In the genomic region with DNA sequence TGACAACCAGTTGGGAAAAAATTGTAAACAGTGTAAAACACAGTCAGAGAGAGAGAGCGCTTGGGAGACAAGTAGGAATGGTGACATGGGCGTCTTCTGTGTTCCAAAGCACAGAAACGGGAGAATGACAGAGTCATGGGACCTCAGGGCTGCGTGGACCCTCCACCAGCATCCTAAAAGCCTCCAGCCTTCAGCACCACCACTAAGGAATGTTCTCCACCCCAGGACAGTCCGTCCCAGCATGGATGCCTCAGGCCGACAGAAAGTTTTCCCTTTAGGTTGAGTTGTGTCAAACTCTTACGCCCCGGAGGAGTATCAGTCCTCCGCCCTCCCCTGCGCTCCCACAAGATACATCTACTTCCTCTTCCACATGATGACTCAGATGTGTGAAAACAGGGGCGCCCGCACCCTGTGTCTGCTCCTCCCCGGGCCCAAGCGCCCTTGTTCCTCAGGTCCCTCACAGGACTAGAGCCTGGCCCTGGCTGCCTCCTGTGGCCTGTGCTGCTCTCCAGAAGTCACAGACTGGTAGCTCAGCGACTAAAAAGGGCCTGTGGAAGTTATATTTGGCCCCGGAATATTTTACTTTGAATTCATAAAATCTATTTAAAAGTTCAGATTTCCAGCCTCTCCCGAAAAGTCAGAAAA, we compare ENCODE assay signal across 8 cellular contexts.
DNase-seq lines count a peak whose midpoint lies in the region; ATAC-seq and TF ChIP-seq lines count a peak whose summit lies in the region.

No MANE protein-coding gene starts in this region.

- peaks cover 2% of the 10 kb centered on the region for H3K36me3 Mint-ChIP-seq in effector memory CD8-positive, alpha-beta T cell (ENCODE audit: insufficient read depth)

- no peaks in the 10 kb centered on the region for H3K36me3 ChIP-seq in SK-N-SH (replicated peaks in 1 of 2; ENCODE audit: control insufficient read depth in 1 of 2, insufficient read depth in 2 of 2, low read length in 1 of 2)

- no peak for TF ChIP-seq RAD21 in SK-N-SH (IDR thresholded peaks at IDR 0.05; ENCODE audit: low read length)

- H2AFZ ChIP-seq in SK-N-SH (ENCODE audit: low read depth) = no peak overlapping the region

- no peaks in the 10 kb centered on the region for H4K20me1 ChIP-seq in SK-N-SH (ENCODE audit: insufficient read depth)

- no peak for TF ChIP-seq EP300 in SK-N-SH (IDR thresholded peaks at IDR 0.05; ENCODE audit: borderline replicate concordance in 1 of 2, low read depth in 1 of 2, low read length in 1 of 2)

- ATAC-seq in HG03103 (IDR thresholded peaks at IDR 0.05; ENCODE audit: low read depth, unreplicated experiment) (peak; percentile 78), SK-N-SH treated with all-trans-retinoic acid at 6 μM for 48 hours (no peak), GM21737 (IDR thresholded peaks at IDR 0.05; ENCODE audit: unreplicated experiment) (no peak)
- ATAC-seq in effector memory CD8-positive, alpha-beta T cell (replicated peaks) = peak; percentile 90

- H3K4me3 ChIP-seq in SK-N-SH (ENCODE audit: low read depth in 2 of 2, low read length in 1 of 2) = no peak overlapping the region

- peaks cover 2 to 8% of the 10 kb centered on the region in 2 donors for H3K9me3 Mint-ChIP-seq in effector memory CD8-positive, alpha-beta T cell

- peak overlapping the region; percentile 74 to 82 for H3K4me3 Mint-ChIP-seq in effector memory CD8-positive, alpha-beta T cell

- no peaks in the 10 kb centered on the region for H3K27me3 Mint-ChIP-seq in effector memory CD8-positive, alpha-beta T cell

- peaks cover 72 to 80% of the 10 kb centered on the region in 2 donors for H3K4me1 Mint-ChIP-seq in effector memory CD8-positive, alpha-beta T cell (ENCODE audit: low read depth in 2 of 2)

- peak; percentile 21 to 22 for DNase-seq in activated CD4-positive, alpha-beta T cell treated with anti-CD3 and anti-CD28 coated beads for 24 hours (ENCODE audit: low read depth in 2 of 2)
- DNase-seq in effector memory CD8-positive, alpha-beta T cell = peak; percentile 67 to 70 (median 68)
- DNase-seq in stimulated activated CD4-positive, alpha-beta T cell treated with anti-CD3 and anti-CD28 coated beads, Interleukin-4, amount 100 ng/mL, for 4 hours = peak; percentile 15 to 55
- no peak for DNase-seq in NCI-H2029 (lab: John Stamatoyannopoulos, UW)
- DNase-seq in SK-N-SH = no peak

- H3K4me1 ChIP-seq in SK-N-SH (ENCODE audit: control insufficient read depth in 1 of 2, insufficient read depth in 2 of 2, low read depth in 1 of 2, low read length in 1 of 2) = peaks cover 0 to 7% of the 10 kb centered on the region in 2 experiments; a peak in 2 of 4 replicates

- no peaks in the 10 kb centered on the region for H3K9me3 ChIP-seq in SK-N-SH

- POLR2A ChIA-PET in SK-N-SH (lab: Yijun Ruan, JAX) = no interaction called here

- no peak overlapping the region for H3K9ac ChIP-seq in SK-N-SH

- WGBS in SK-N-SH (ENCODE audit: low lambda C conversion rate) = 94% methylated on average over 15 of the region's 17 CpGs

- no peak overlapping the region for H3K27ac ChIP-seq in SK-N-SH (ENCODE audit: low read depth in 2 of 2, low read length in 1 of 2)

- H3K27me3 ChIP-seq in SK-N-SH (ENCODE audit: insufficient read depth) = no peaks in the 10 kb centered on the region

- CTCF ChIA-PET in SK-N-SH (lab: Yijun Ruan, JAX) = interaction anchor here (2.3 kb wide), 1 partner anchor 22 kb away, joined by 6 read pairs; no protein-coding TSS in a partner anchor

- H3K27ac Mint-ChIP-seq in effector memory CD8-positive, alpha-beta T cell = peak overlapping the region; percentile 90 to 94

- no peak overlapping the region for H3K4me2 ChIP-seq in SK-N-SH

- H3K79me2 ChIP-seq in SK-N-SH (ENCODE audit: insufficient read depth) = no peaks in the 10 kb centered on the region

- no peak for TF ChIP-seq CTCF in SK-N-SH (IDR thresholded peaks at IDR 0.05)

- H3K9me2 ChIP-seq in SK-N-SH = no peaks in the 10 kb centered on the region

- peaks cover 8% of the 10 kb centered on the region for H3F3A ChIP-seq in SK-N-SH (replicated peaks; ENCODE audit: insufficient read depth)

TF ChIP-seq in SK-N-SH, 30 proteins besides CTCF, POLR2A, EP300 and RAD21 (continues in another document):
- TF ChIP-seq FOSL2 (IDR thresholded peaks at IDR 0.05; ENCODE audit: borderline replicate concordance, low read depth) (no peak), RCOR1 (IDR thresholded peaks at IDR 0.05; ENCODE audit: low read length) (no peak), CHD2 (IDR thresholded peaks at IDR 0.05; ENCODE audit: low read length, partially characterized antibody) (no peak), RFX5 (IDR thresholded peaks at IDR 0.05; ENCODE audit: low read length) (no peak), POLR2AphosphoS5 (IDR thresholded peaks at IDR 0.05; ENCODE audit: low read depth, low read length) (no peak), IRF3 (IDR thresholded peaks at IDR 0.05; ENCODE audit: low read depth, low read length) (no peak), NFIC (IDR thresholded peaks at IDR 0.05; ENCODE audit: borderline replicate concordance) (no peak), NRF1 (IDR thresholded peaks at IDR 0.05; ENCODE audit: low read depth, low read length) (no peak), FOXJ3 (CRISPR knock-in tag; IDR thresholded peaks at IDR 0.05) (no peak), FOXM1 (IDR thresholded peaks at IDR 0.05; ENCODE audit: low read depth) (no peak), SMC3 (IDR thresholded peaks at IDR 0.05; ENCODE audit: low read depth, low read length) (no peak)
- TF ChIP-seq, protein P1, sequence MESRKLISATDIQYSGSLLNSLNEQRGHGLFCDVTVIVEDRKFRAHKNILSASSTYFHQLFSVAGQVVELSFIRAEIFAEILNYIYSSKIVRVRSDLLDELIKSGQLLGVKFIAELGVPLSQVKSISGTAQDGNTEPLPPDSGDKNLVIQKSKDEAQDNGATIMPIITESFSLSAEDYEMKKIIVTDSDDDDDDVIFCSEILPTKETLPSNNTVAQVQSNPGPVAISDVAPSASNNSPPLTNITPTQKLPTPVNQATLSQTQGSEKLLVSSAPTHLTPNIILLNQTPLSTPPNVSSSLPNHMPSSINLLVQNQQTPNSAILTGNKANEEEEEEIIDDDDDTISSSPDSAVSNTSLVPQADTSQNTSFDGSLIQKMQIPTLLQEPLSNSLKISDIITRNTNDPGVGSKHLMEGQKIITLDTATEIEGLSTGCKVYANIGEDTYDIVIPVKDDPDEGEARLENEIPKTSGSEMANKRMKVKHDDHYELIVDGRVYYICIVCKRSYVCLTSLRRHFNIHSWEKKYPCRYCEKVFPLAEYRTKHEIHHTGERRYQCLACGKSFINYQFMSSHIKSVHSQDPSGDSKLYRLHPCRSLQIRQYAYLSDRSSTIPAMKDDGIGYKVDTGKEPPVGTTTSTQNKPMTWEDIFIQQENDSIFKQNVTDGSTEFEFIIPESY (IDR thresholded peaks at IDR 0.05; ENCODE audit: borderline replicate concordance, low read depth) = no peak

TF ChIP-seq in SK-N-SH treated with all-trans-retinoic acid at 6 μM for 48 hours, 23 proteins besides CTCF, POLR2A, EP300 and RAD21:
- TF ChIP-seq CREB5 (CRISPR knock-in tag; IDR thresholded peaks at IDR 0.05; ENCODE audit: low read depth) (no peak), ZNF70 (CRISPR knock-in tag; IDR thresholded peaks at IDR 0.05) (no peak), TCF4 (CRISPR knock-in tag; IDR thresholded peaks at IDR 0.05; ENCODE audit: borderline replicate concordance) (no peak), BACH2 (CRISPR knock-in tag; IDR thresholded peaks at IDR 0.05; ENCODE audit: borderline replicate concordance) (no peak)
TF ChIP-seq in SK-N-SH treated with all-trans-retinoic acid at 6 μM for 48 hours: peak in this region for 0.

Comparison
In these comparisons a context has a peak if more than half of its experiments do, and no peak if none do; other contexts are left out.
1. ATAC-seq: peak in HG03103 (single experiment) and effector memory CD8-positive, alpha-beta T cell (single experiment); none in SK-N-SH treated with all-trans-retinoic acid at 6 μM for 48 hours (single experiment) and GM21737 (single experiment).
2. DNase-seq: peak in activated CD4-positive, alpha-beta T cell treated with anti-CD3 and anti-CD28 coated beads for 24 hours (2 of 2), effector memory CD8-positive, alpha-beta T cell (3 of 3) and stimulated activated CD4-positive, alpha-beta T cell treated with anti-CD3 and anti-CD28 coated beads, Interleukin-4, amount 100 ng/mL, for 4 hours (2 of 2); none in NCI-H2029 (single experiment) and SK-N-SH (single experiment).